ENCODE assay signal across 22 cellular contexts in the genomic region with DNA sequence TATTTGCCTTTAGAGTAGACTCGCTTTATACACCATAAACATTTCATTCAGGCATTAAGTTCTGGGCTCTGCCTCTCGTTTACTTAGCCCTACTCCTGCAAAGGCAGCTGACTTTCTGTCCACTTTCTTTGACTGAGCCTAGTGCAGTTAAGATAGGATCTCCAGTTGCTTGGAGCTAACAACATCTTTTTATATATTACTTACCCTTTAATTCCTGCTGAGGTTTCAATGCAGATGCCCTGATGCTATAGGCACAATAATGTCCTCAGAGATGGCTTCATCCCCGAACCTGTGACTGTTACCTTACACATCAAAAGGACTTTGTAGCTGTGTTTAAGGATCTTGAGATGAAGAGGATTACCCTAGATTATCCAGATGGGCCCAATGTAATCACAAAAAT.
"Had no signal": no experiment of that assay in that cellular context is flagged by ENCODE, and none has a peak within 500 bp of the region (broad histone marks: within the 10 kb centered on the region; RNA-seq: fewer than 3 reads in every experiment).

No MANE protein-coding gene starts in this region.

- DNase-seq: activated B cell treated with CpG ODN at 0.5 μM for 24 hours; activated CD4-positive, alpha-beta T cell treated with anti-CD3 and anti-CD28 coated beads for 1 hour; activated CD4-positive, alpha-beta T cell treated with anti-CD3 and anti-CD28 coated beads, Interleukin-2, amount 10 ng/mL, durations not matched to agents 24 days and 14 days; activated CD4-positive, alpha-beta T cell treated with anti-CD3 and anti-CD28 coated beads, Interleukin-2, amount 50 U/mL, for 48 hours; activated effector memory CD4-positive, alpha-beta T cell treated with anti-CD3 and anti-CD28 coated beads, Interleukin-2, amount 50 U/mL, for 16 hours; activated naive CD4-positive, alpha-beta T cell treated with anti-CD3 and anti-CD28 coated beads for 36 hours; activated T-cell treated with anti-CD3 and anti-CD28 coated beads, Interleukin-2, amount 50 U/mL, for 4 hours; amygdala; MG63; MV-4-11; NCI-H1092 treated with DMSO at 0.1 percent for 48 hours; NCI-H1417 treated with DMSO at 0.1 percent for 48 hours; NCI-H1694; NCI-H2029; NCI-H510A treated with DMSO at 0.1 percent for 48 hours; SHP77; SW 1271; T-helper 9 cell had no signal

- H3K27ac ChIP-seq: brain microvascular endothelial cell, cardiac muscle cell, SJSA1 had no signal

- ATAC-seq: activated T-cell treated with anti-CD3 and anti-CD28 coated beads, Interleukin-2, amount 50 U/mL, for 4 hours; SK-N-SH treated with all-trans-retinoic acid at 6 μM for 48 hours had no signal

- H3K27me3 ChIP-seq: brain microvascular endothelial cell, MG63, SJSA1 had no signal

- H3K9me3 ChIP-seq: MG63, SJSA1 had no signal

- H3K36me3 ChIP-seq: brain microvascular endothelial cell, cardiac muscle cell, MG63, SJSA1 had no signal

- H3K4me3 ChIP-seq: cardiac muscle cell, MG63, SJSA1 had no signal
